Comparison of ENCODE assay signal across 29 cellular contexts in genomic region chr6:548091-548490, GRCh38.
DNase-seq lines count a peak whose midpoint lies in the region; TF ChIP-seq lines count a peak whose summit lies in the region.
"Had no signal": no experiment of that assay in that cellular context is flagged by ENCODE, and none has a peak within 500 bp of the region (broad histone marks: within the 10 kb centered on the region; RNA-seq: fewer than 3 reads in every experiment).

No MANE protein-coding gene starts in this region.

- H3K4me1 ChIP-seq in stomach = no peaks in the 10 kb centered on the region
- H3K4me1 ChIP-seq: A549, adrenal gland, vagina had no signal

- intact Hi-C loops in activated CD4-positive, alpha-beta T cell treated with anti-CD3 and anti-CD28 coated beads, Interleukin-2, amount 10 ng/mL, durations not matched to agents 24 days and 14 days (cut with micrococcal nuclease) = loop anchor here (1.0 to 5.0 kb wide), 9 partner anchors 11 to 326 kb away; no protein-coding TSS in a partner anchor
- intact Hi-C loops in stomach (cut with DNase I; ENCODE audit: low total_unique reads) = no loop called here

- H3K36me3 Mint-ChIP-seq in activated CD4-positive, alpha-beta T cell treated with anti-CD3 and anti-CD28 coated beads, Interleukin-2, amount 10 ng/mL, durations not matched to agents 24 days and 14 days (ENCODE audit: low read depth) = peaks cover 42% of the 10 kb centered on the region
- H3K36me3 Mint-ChIP-seq in activated naive CD8-positive, alpha-beta T cell treated with anti-CD3 and anti-CD28 coated beads for 36 hours = peaks cover 29% of the 10 kb centered on the region

- no peak overlapping the region for H3K27ac ChIP-seq in stomach
- H3K27ac ChIP-seq: A549, adrenal gland, PC-9, vagina had no signal

- TF ChIP-seq POLR2A in stomach (IDR thresholded peaks at IDR 0.05) = no peak

- no peak overlapping the region for H3K4me3 ChIP-seq in stomach
- H3K4me3 ChIP-seq: A549, adrenal gland, lung, PC-9, vagina had no signal

- H3K4me1 Mint-ChIP-seq in activated CD4-positive, alpha-beta T cell treated with anti-CD3 and anti-CD28 coated beads, Interleukin-2, amount 10 ng/mL, durations not matched to agents 24 days and 14 days = peaks cover 56% of the 10 kb centered on the region
- H3K4me1 Mint-ChIP-seq in activated naive CD8-positive, alpha-beta T cell treated with anti-CD3 and anti-CD28 coated beads for 36 hours = peaks cover 55% of the 10 kb centered on the region
- H3K4me1 Mint-ChIP-seq: nephron had no signal

- no peak for DNase-seq in activated CD4-positive, alpha-beta T cell treated with anti-CD3 and anti-CD28 coated beads, Interleukin-2, amount 10 ng/mL, durations not matched to agents 24 days and 14 days
- no peak for DNase-seq in activated CD4-positive, alpha-beta T cell treated with anti-CD3 and anti-CD28 coated beads, Interleukin-2, amount 50 U/mL, for 48 hours
- DNase-seq in stimulated activated CD4-positive, alpha-beta T cell treated with anti-CD3 and anti-CD28 coated beads, Interleukin-4, amount 100 ng/mL, for 24 hours = peak; percentile 43
- no peak for DNase-seq in stimulated activated CD4-positive, alpha-beta T cell treated with anti-CD3 and anti-CD28 coated beads, Interleukin-12 subunit alpha, Interleukin-12 subunit beta, amount 100 ng/mL, for 4 hours
- no peak for DNase-seq in activated naive CD8-positive, alpha-beta T cell treated with anti-CD3 and anti-CD28 coated beads for 36 hours
- no peak for DNase-seq in stomach
- DNase-seq in NCI-H82 (lab: John Stamatoyannopoulos, UW) = no peak
- no peak for DNase-seq in NCI-H2081 treated with DMSO at 0.1 percent for 48 hours (lab: John Stamatoyannopoulos, UW)
- DNase-seq: adrenal gland; AML-193; CD8-positive, alpha-beta T cell; central memory CD4-positive, alpha-beta T cell; erythroblast; HFFc6; hypothalamus; immature natural killer cell; Karpas-422; left cardiac atrium; NCI-H1417 treated with DMSO at 0.1 percent for 48 hours; NCI-H2029 treated with DMSO at 0.1 percent for 48 hours; NCI-H345; NCI-H69; PC-9; SK-N-SH; T-helper 9 cell had no signal

- H3K27ac Mint-ChIP-seq in activated CD4-positive, alpha-beta T cell treated with anti-CD3 and anti-CD28 coated beads, Interleukin-2, amount 10 ng/mL, durations not matched to agents 24 days and 14 days = peak overlapping the region; percentile 87
- peak overlapping the region; percentile 84 for H3K27ac Mint-ChIP-seq in activated naive CD8-positive, alpha-beta T cell treated with anti-CD3 and anti-CD28 coated beads for 36 hours
- H3K27ac Mint-ChIP-seq: CD8-positive, alpha-beta T cell; HFFc6; nephron had no signal

- no peaks in the 10 kb centered on the region for H3K27me3 Mint-ChIP-seq in activated CD4-positive, alpha-beta T cell treated with anti-CD3 and anti-CD28 coated beads, Interleukin-2, amount 10 ng/mL, durations not matched to agents 24 days and 14 days
- no peaks in the 10 kb centered on the region for H3K27me3 Mint-ChIP-seq in activated naive CD8-positive, alpha-beta T cell treated with anti-CD3 and anti-CD28 coated beads for 36 hours

- no peaks in the 10 kb centered on the region for H3K9me3 ChIP-seq in stomach
- H3K9me3 ChIP-seq: A549, adrenal gland, SK-N-SH, vagina had no signal

- WGBS in stomach, 5 donors = 82 to 90% (median 85%) methylated on average over 5 of the region's 5 CpGs

- H3K36me3 ChIP-seq in stomach = peaks cover 12 to 69% (median 67%) of the 10 kb centered on the region in 4 donors

- no peak for TF ChIP-seq EP300 in stomach (IDR thresholded peaks at IDR 0.05)

- H3K27me3 ChIP-seq in stomach = no peaks in the 10 kb centered on the region
- H3K27me3 ChIP-seq: adrenal gland, vagina had no signal

- H3K4me3 Mint-ChIP-seq in activated CD4-positive, alpha-beta T cell treated with anti-CD3 and anti-CD28 coated beads, Interleukin-2, amount 10 ng/mL, durations not matched to agents 24 days and 14 days = peak overlapping the region; percentile 67
- H3K4me3 Mint-ChIP-seq in activated naive CD8-positive, alpha-beta T cell treated with anti-CD3 and anti-CD28 coated beads for 36 hours = peak overlapping the region; percentile 46
- H3K4me3 Mint-ChIP-seq: CD8-positive, alpha-beta T cell; HFFc6; immature natural killer cell; nephron had no signal

- TF ChIP-seq CTCF in stomach (IDR thresholded peaks at IDR 0.05) = no peak

- H3K9me3 Mint-ChIP-seq in activated CD4-positive, alpha-beta T cell treated with anti-CD3 and anti-CD28 coated beads, Interleukin-2, amount 10 ng/mL, durations not matched to agents 24 days and 14 days = peaks cover 3% of the 10 kb centered on the region
- peaks cover 2% of the 10 kb centered on the region for H3K9me3 Mint-ChIP-seq in activated naive CD8-positive, alpha-beta T cell treated with anti-CD3 and anti-CD28 coated beads for 36 hours
- H3K9me3 Mint-ChIP-seq: CD8-positive, alpha-beta T cell; HFFc6; immature natural killer cell had no signal
